In genomic region chr2:63066838-63067237, GRCh38 we compare ENCODE assay signal across 9 cellular contexts. TPM values are rescaled to one million over a fixed set of nuclear protein-coding genes. Genes with fewer than 3 reads are reported as not detected.
"Had no signal": no experiment of that assay in that cellular context is flagged by ENCODE, and none has a peak within 500 bp of the region (broad histone marks: within the 10 kb centered on the region; RNA-seq: fewer than 3 reads in every experiment).

No MANE protein-coding gene starts in this region.

- ATAC-seq: HCT116, K562 had no signal

- H3K4me1 ChIP-seq: HAP-1 had no signal

- H3K9ac ChIP-seq: GM23248 had no signal

- H2AFZ ChIP-seq: GM23248 had no signal

- DNase-seq: GM23248, GOT3, H7, HFFc6, IMR-90, KG1 had no signal

- H3K4me3 ChIP-seq: GM23248, HAP-1, K562 had no signal

- H3K27ac ChIP-seq: GM23248 had no signal

- H3K9me3 ChIP-seq: HAP-1 had no signal

- H3K36me3 ChIP-seq: HAP-1 had no signal

RNA-seq across cellular contexts. Expression of gene OTX1, which starts 16.2 kb away (rescaled TPM):
- polyA plus RNA-seq: GM23248 had no signal
